11 cellular contexts compared by ENCODE assay signal in genomic region chr18:35415511-35416427, GRCh38. TPM values are rescaled to one million over a fixed set of nuclear protein-coding genes. Genes with fewer than 3 reads are reported as not detected.
A peak's percentile ranks its signal among the peaks of the same experiment; 100 is the strongest.
DNase-seq lines count a peak whose midpoint lies in the region; ATAC-seq and TF ChIP-seq lines count a peak whose summit lies in the region.
"Had no signal": no experiment of that assay in that cellular context is flagged by ENCODE, and none has a peak within 500 bp of the region (broad histone marks: within the 10 kb centered on the region; RNA-seq: fewer than 3 reads in every experiment).

No MANE protein-coding gene starts in this region.

- H3K27me3 ChIP-seq in IMR-90 (ENCODE audit: control insufficient read depth, insufficient read depth, low read length) (peaks cover 12% of the 10 kb centered on the region), Caco-2 (replicated peaks; ENCODE audit: control insufficient read depth, insufficient read depth, low read length) (no peaks in the 10 kb centered on the region), prostate gland (replicated peaks; ENCODE audit: insufficient read depth) (no peaks in the 10 kb centered on the region)

- TF ChIP-seq CTCF in IMR-90 (conservative IDR thresholded peaks at IDR 0.05; ENCODE audit: low read depth, low read length) (no peak), Caco-2 (IDR thresholded peaks at IDR 0.05; ENCODE audit: insufficient read depth in 1 of 2, low read depth in 1 of 2, low read length in 1 of 2, severe bottlenecking in 1 of 2, unreplicated experiment in 1 of 2) (no peak), prostate gland (IDR thresholded peaks at IDR 0.05) (no peak)

- DNase-seq in activated naive CD4-positive, alpha-beta T cell (lab: John Stamatoyannopoulos, UW), result no peak
- DNase-seq in IMR-90, result peak; percentile 5
- DNase-seq in activated naive CD8-positive, alpha-beta T cell treated with anti-CD3 and anti-CD28 coated beads, Interleukin-2, amount 50 U/mL, for 24 hours, result no peak
- DNase-seq in Caco-2, result no peak
- no peak for DNase-seq in prostate gland (ENCODE audit: low spot score)
- DNase-seq in NCI-H526 (lab: John Stamatoyannopoulos, UW), result no peak
- DNase-seq: activated effector memory CD4-positive, alpha-beta T cell treated with Interleukin-2 at 50 U/mL for 16 hours; NCI-H226 had no signal

- no peak overlapping the region for H3K4ac ChIP-seq in IMR-90 (ENCODE audit: low read depth, low read length)

- no peak overlapping the region for H2AK5ac ChIP-seq in IMR-90 (ENCODE audit: low read depth, low read length)

- no peaks in the 10 kb centered on the region for H4K20me1 ChIP-seq in IMR-90 (ENCODE audit: insufficient read depth, low read length)

- BruUV-seq in IMR-90 (replicated peaks; lab: Mats Ljungman, UMichigan) (no TSS peak), Caco-2 (replicated peaks; lab: Mats Ljungman, UMichigan) (no TSS peak)

- H4K8ac ChIP-seq in IMR-90 (ENCODE audit: low read depth in 2 of 2, low read length in 2 of 2), result no peak overlapping the region

- no peaks in the 10 kb centered on the region for H3K79me1 ChIP-seq in IMR-90 (ENCODE audit: low read depth in 1 of 2, low read length in 2 of 2)

- no peak overlapping the region for H2BK15ac ChIP-seq in IMR-90 (ENCODE audit: low read depth, low read length)

- H3K27ac Mint-ChIP-seq in activated naive CD4-positive, alpha-beta T cell treated with anti-CD3 and anti-CD28 coated beads, Interleukin-2, amount 50 U/mL, for 24 hours, result peak overlapping the region; percentile 36
- H3K27ac Mint-ChIP-seq in activated naive CD8-positive, alpha-beta T cell treated with anti-CD3 and anti-CD28 coated beads, Interleukin-2, amount 50 U/mL, for 24 hours, result peak overlapping the region; percentile 86
- peak overlapping the region; percentile 76 for H3K27ac Mint-ChIP-seq in stimulated activated naive CD8-positive, alpha-beta T cell treated with anti-CD3 and anti-CD28 coated beads, Interleukin-15, Interleukin-2, amounts not matched to agents 100 ng/mL and 50 ng/mL, for 24 hours
- no peak overlapping the region for H3K27ac Mint-ChIP-seq in Caco-2 (ENCODE audit: unreplicated experiment)

- in situ Hi-C loops in IMR-90 (cut with MboI; ENCODE audit: low sequenced_read_pairs), result no loop called here

- H2AK9ac ChIP-seq in IMR-90 (replicated peaks; ENCODE audit: low read depth, low read length, poor library complexity), result no peak overlapping the region

- H2BK20ac ChIP-seq in IMR-90 (ENCODE audit: low read depth, low read length), result no peak overlapping the region

- no peak overlapping the region for H4K5ac ChIP-seq in IMR-90 (ENCODE audit: low read depth, low read length)

- no peak overlapping the region for H3K4me3 ChIP-seq in IMR-90 (ENCODE audit: insufficient read depth, low read depth, low read length)
- no peak overlapping the region for H3K4me3 ChIP-seq in Caco-2 (ENCODE audit: low read depth, low read length)
- no peak overlapping the region for H3K4me3 ChIP-seq in prostate gland
- H3K4me3 ChIP-seq: HAP-1 had no signal

- H3K4me1 Mint-ChIP-seq in activated naive CD4-positive, alpha-beta T cell treated with anti-CD3 and anti-CD28 coated beads, Interleukin-2, amount 50 U/mL, for 24 hours, result peaks cover 39% of the 10 kb centered on the region
- H3K4me1 Mint-ChIP-seq in activated naive CD8-positive, alpha-beta T cell treated with anti-CD3 and anti-CD28 coated beads, Interleukin-2, amount 50 U/mL, for 24 hours, result peaks cover 46% of the 10 kb centered on the region
- H3K4me1 Mint-ChIP-seq in stimulated activated naive CD8-positive, alpha-beta T cell treated with anti-CD3 and anti-CD28 coated beads, Interleukin-15, Interleukin-2, amounts not matched to agents 100 ng/mL and 50 ng/mL, for 24 hours (ENCODE audit: low read depth), result peaks cover 47% of the 10 kb centered on the region
- H3K4me1 Mint-ChIP-seq in Caco-2 (ENCODE audit: low read depth, unreplicated experiment), result peaks cover 8% of the 10 kb centered on the region

- intact Hi-C loops in IMR-90 (cut with micrococcal nuclease), result no loop called here
- intact Hi-C loops in Caco-2 (cut with micrococcal nuclease; ENCODE audit: unreplicated experiment), result no loop called here
- intact Hi-C loops in prostate gland (cut with DNase I), result no loop called here

- no peak; the same call in none of the 2 replicates for ATAC-seq in IMR-90 (ENCODE audit: low read depth)
- ATAC-seq in activated naive CD8-positive, alpha-beta T cell treated with anti-CD3 and anti-CD28 coated beads, Interleukin-2, amount 50 U/mL, for 24 hours, result peak; percentile 93

- no peak overlapping the region for H3K56ac ChIP-seq in IMR-90 (ENCODE audit: extremely low read depth, insufficient read depth, low read length)

- peak overlapping the region; percentile 41 for H3K4me3 Mint-ChIP-seq in activated naive CD4-positive, alpha-beta T cell treated with anti-CD3 and anti-CD28 coated beads, Interleukin-2, amount 50 U/mL, for 24 hours
- peak overlapping the region; percentile 49 for H3K4me3 Mint-ChIP-seq in activated naive CD8-positive, alpha-beta T cell treated with anti-CD3 and anti-CD28 coated beads, Interleukin-2, amount 50 U/mL, for 24 hours
- peak overlapping the region; percentile 59 for H3K4me3 Mint-ChIP-seq in stimulated activated naive CD8-positive, alpha-beta T cell treated with anti-CD3 and anti-CD28 coated beads, Interleukin-15, Interleukin-2, amounts not matched to agents 100 ng/mL and 50 ng/mL, for 24 hours
- H3K4me3 Mint-ChIP-seq in Caco-2 (ENCODE audit: unreplicated experiment), result no peak overlapping the region

- H3K23ac ChIP-seq in IMR-90 (ENCODE audit: low read depth, low read length), result no peak overlapping the region

- peaks cover 6% of the 10 kb centered on the region for H3K9me3 Mint-ChIP-seq in activated naive CD4-positive, alpha-beta T cell treated with anti-CD3 and anti-CD28 coated beads, Interleukin-2, amount 50 U/mL, for 24 hours
- peaks cover 19% of the 10 kb centered on the region for H3K9me3 Mint-ChIP-seq in activated naive CD8-positive, alpha-beta T cell treated with anti-CD3 and anti-CD28 coated beads, Interleukin-2, amount 50 U/mL, for 24 hours
- peaks cover 19% of the 10 kb centered on the region for H3K9me3 Mint-ChIP-seq in stimulated activated naive CD8-positive, alpha-beta T cell treated with anti-CD3 and anti-CD28 coated beads, Interleukin-15, Interleukin-2, amounts not matched to agents 100 ng/mL and 50 ng/mL, for 24 hours
- peaks cover 10% of the 10 kb centered on the region for H3K9me3 Mint-ChIP-seq in Caco-2 (ENCODE audit: unreplicated experiment)

- H4K91ac ChIP-seq in IMR-90 (ENCODE audit: insufficient read depth, low read depth, low read length), result no peak overlapping the region

- H2AFZ ChIP-seq in IMR-90 (replicated peaks; ENCODE audit: low read length, poor library complexity), result no peak overlapping the region

- no peak overlapping the region for H3K9ac ChIP-seq in IMR-90 (ENCODE audit: low read depth, low read length)

- H3K36me3 Mint-ChIP-seq in activated naive CD4-positive, alpha-beta T cell treated with anti-CD3 and anti-CD28 coated beads, Interleukin-2, amount 50 U/mL, for 24 hours, result peaks cover 2% of the 10 kb centered on the region
- H3K36me3 Mint-ChIP-seq in activated naive CD8-positive, alpha-beta T cell treated with anti-CD3 and anti-CD28 coated beads, Interleukin-2, amount 50 U/mL, for 24 hours (ENCODE audit: low read depth), result peaks cover 3% of the 10 kb centered on the region
- H3K36me3 Mint-ChIP-seq in stimulated activated naive CD8-positive, alpha-beta T cell treated with anti-CD3 and anti-CD28 coated beads, Interleukin-15, Interleukin-2, amounts not matched to agents 100 ng/mL and 50 ng/mL, for 24 hours (ENCODE audit: low read depth), result peaks cover 8% of the 10 kb centered on the region
- H3K36me3 Mint-ChIP-seq in Caco-2 (ENCODE audit: insufficient read depth, unreplicated experiment), result no peaks in the 10 kb centered on the region

- 29% methylated on average over 4 of the region's 8 CpGs; no CpG with 5 or more reads in 1 of the 2 experiments for WGBS in IMR-90 (ENCODE audit: extremely low coverage in 2 of 2, insufficient read length in 1 of 2), 2 experiments
- 55% methylated on average over 8 of the region's 8 CpGs for WGBS in prostate gland

- CTCF ChIA-PET in IMR-90 (lab: Yijun Ruan, JAX) (interaction anchor here (0.6 kb wide), 1 partner anchor 17 kb away, joined by 3 read pairs; no protein-coding TSS in a partner anchor), Caco-2 (lab: Charles Lee) (no interaction called here)

- peaks cover 1% of the 10 kb centered on the region for H3K27me3 Mint-ChIP-seq in activated naive CD4-positive, alpha-beta T cell treated with anti-CD3 and anti-CD28 coated beads, Interleukin-2, amount 50 U/mL, for 24 hours
- H3K27me3 Mint-ChIP-seq in activated naive CD8-positive, alpha-beta T cell treated with anti-CD3 and anti-CD28 coated beads, Interleukin-2, amount 50 U/mL, for 24 hours, result peaks cover 2% of the 10 kb centered on the region
- peaks cover 6% of the 10 kb centered on the region for H3K27me3 Mint-ChIP-seq in stimulated activated naive CD8-positive, alpha-beta T cell treated with anti-CD3 and anti-CD28 coated beads, Interleukin-15, Interleukin-2, amounts not matched to agents 100 ng/mL and 50 ng/mL, for 24 hours
- H3K27me3 Mint-ChIP-seq in Caco-2 (ENCODE audit: insufficient read depth, unreplicated experiment), result no peaks in the 10 kb centered on the region

- no peak overlapping the region for H3K27ac ChIP-seq in IMR-90 (ENCODE audit: insufficient read depth, low read length)
- no peak overlapping the region for H3K27ac ChIP-seq in prostate gland

- dilution Hi-C loops in IMR-90 (cut with HindIII; ENCODE audit: low sequenced_read_pairs, unreplicated experiment), result no loop called here

- peak overlapping the region; percentile 63 for H3K4me2 ChIP-seq in IMR-90 (ENCODE audit: low read depth, low read length)

- H3K9me1 ChIP-seq in IMR-90 (ENCODE audit: insufficient read depth, low read length), result no peaks in the 10 kb centered on the region

- no peak overlapping the region for H2BK5ac ChIP-seq in IMR-90 (ENCODE audit: low read depth, low read length, poor library complexity, severe bottlenecking)

- H3K14ac ChIP-seq in IMR-90 (replicated peaks; ENCODE audit: low read depth, low read length), result no peak overlapping the region

- H3K18ac ChIP-seq in IMR-90 (ENCODE audit: low read depth, low read length), result no peak overlapping the region

- POLR2A ChIA-PET in IMR-90 (lab: Charles Lee; ENCODE audit: unreplicated experiment), result no interaction called here
- POLR2A ChIA-PET in Caco-2 (lab: Charles Lee), result no interaction called here

- no peak for TF ChIP-seq RAD21 in IMR-90 (IDR thresholded peaks at IDR 0.05; ENCODE audit: low read length)

- no peaks in the 10 kb centered on the region for H3K4me1 ChIP-seq in IMR-90 (ENCODE audit: control insufficient read depth, insufficient read depth, low read length)
- H3K4me1 ChIP-seq in Caco-2, result no peaks in the 10 kb centered on the region
- H3K4me1 ChIP-seq in prostate gland (replicated peaks), result no peaks in the 10 kb centered on the region
- H3K4me1 ChIP-seq: HAP-1 had no signal

- H2BK120ac ChIP-seq in IMR-90 (ENCODE audit: low read depth, low read length), result no peak overlapping the region

- H3K36me3 ChIP-seq in IMR-90 (ENCODE audit: control insufficient read depth, insufficient read depth, low read length), result no peaks in the 10 kb centered on the region
- H3K36me3 ChIP-seq in Caco-2 (ENCODE audit: control insufficient read depth, insufficient read depth, low read length), result no peaks in the 10 kb centered on the region
- H3K36me3 ChIP-seq in prostate gland, result no peaks in the 10 kb centered on the region
- H3K36me3 ChIP-seq: HAP-1 had no signal

- TF ChIP-seq POLR2A in IMR-90 (IDR thresholded peaks at IDR 0.05; ENCODE audit: low read depth, low read length) (no peak), prostate gland (IDR thresholded peaks at IDR 0.05) (no peak)

- H3K9me3 ChIP-seq in IMR-90 (ENCODE audit: control insufficient read depth, insufficient read depth, low read length) (peaks cover 1% of the 10 kb centered on the region; the same call in 1 of the 2 replicates), Caco-2 (no peaks in the 10 kb centered on the region), prostate gland (no peaks in the 10 kb centered on the region)
- H3K9me3 ChIP-seq: HAP-1 had no signal

RNA-seq across cellular contexts. Expression of gene ZNF396, which starts 38.6 kb away (rescaled TPM):
- total RNA-seq in IMR-90 (2012; rRNA removed) (0.54 and 0.56 TPM in 2 replicates), Caco-2 (2022) (0.35 and 0.61 TPM in 2 replicates), prostate gland (1 to 10 TPM; 1.6 to 3.9 TPM)
- 0.13 and 0.26 TPM in 2 replicates for polyA plus RNA-seq in IMR-90 (2012; rRNA removed)
- 0.14 and 0.31 TPM in 2 replicates for polyA plus RNA-seq in IMR-90 (2012; cell fraction: cytosol; rRNA removed)
- 0.18 and 0.20 TPM in 2 replicates for polyA plus RNA-seq in IMR-90 (2012; cell fraction: nucleus; rRNA removed; ENCODE audit: low replicate concordance)
